ENCODE assay signal across 8 cellular contexts in the genomic region with DNA sequence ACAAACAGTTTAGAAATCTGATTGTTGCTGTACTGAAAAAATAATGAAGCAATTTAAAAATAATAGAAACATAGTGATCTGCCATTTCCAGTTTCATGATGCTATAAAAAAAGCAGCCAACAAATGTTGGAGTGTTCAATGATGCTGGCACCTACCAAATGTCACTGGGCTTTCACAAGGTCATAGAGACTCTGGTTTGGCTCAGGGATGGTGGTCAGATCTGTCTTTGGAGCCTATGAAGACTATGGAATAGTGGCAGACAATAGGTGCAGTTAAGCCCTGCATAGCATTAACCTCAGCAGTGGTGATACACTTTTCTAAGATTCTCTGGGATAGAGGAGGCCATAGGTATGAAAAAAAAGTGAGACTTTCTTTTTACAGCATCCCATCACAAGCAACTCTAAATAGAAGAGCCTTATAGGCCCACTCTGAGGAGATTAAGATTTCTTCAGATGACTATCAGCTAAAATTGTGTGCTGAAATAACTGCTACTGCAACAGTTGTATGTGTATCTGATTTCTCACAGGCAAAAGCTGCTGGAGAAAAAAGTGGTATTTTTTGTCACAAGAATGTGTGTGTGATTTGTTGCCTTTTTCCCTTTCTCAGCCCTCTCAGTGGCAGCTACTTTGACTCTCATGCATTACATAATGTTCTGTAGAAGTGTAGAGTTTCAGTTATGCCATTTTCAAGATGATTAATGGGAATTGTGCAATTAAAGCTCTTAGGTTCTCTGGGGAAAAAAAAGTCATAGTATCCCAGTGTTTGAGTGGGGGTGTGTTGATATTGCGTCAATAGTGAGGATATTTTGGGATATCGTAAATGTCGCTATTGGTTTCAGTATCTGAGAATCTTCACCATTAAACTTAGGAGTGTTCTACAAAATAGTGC.
A peak's percentile ranks its signal among the peaks of the same experiment; 100 is the strongest.
DNase-seq lines count a peak whose midpoint lies in the region; ATAC-seq and TF ChIP-seq lines count a peak whose summit lies in the region.

No MANE protein-coding gene starts in this region.

- peak overlapping the region; percentile 43 for H3K4me3 ChIP-seq in epithelial cell of esophagus (ENCODE audit: low read length)
- H3K4me3 ChIP-seq in prostate gland: no peak overlapping the region

- H3K27me3 ChIP-seq in prostate gland (replicated peaks; ENCODE audit: insufficient read depth): no peaks in the 10 kb centered on the region

- 46% methylated on average over 3 of the region's 3 CpGs for WGBS in prostate gland

- H3K27ac ChIP-seq in prostate gland: peak overlapping the region; percentile 52 to 55

- no peak for ATAC-seq in HG03159 (IDR thresholded peaks at IDR 0.05; ENCODE audit: unreplicated experiment)

- no peaks in the 10 kb centered on the region for H3K9me3 ChIP-seq in prostate gland

- TF ChIP-seq CTCF in epithelial cell of esophagus (IDR thresholded peaks at IDR 0.05; ENCODE audit: insufficient read depth, low read depth, low read length, missing control alignments) (no peak), prostate gland (IDR thresholded peaks at IDR 0.05) (no peak)

- H3K4me1 ChIP-seq in prostate gland (replicated peaks): peaks cover 4% of the 10 kb centered on the region

- intact Hi-C loops in prostate gland (cut with DNase I): loop anchor here (2.0 kb wide), 1 partner anchor 137 kb away; the partner anchor contains the start of gene MBNL1
- intact Hi-C loops in posterior vena cava (cut with DNase I): no loop called here

- no peaks in the 10 kb centered on the region for H3K36me3 ChIP-seq in prostate gland

- no peak for TF ChIP-seq POLR2A in prostate gland (IDR thresholded peaks at IDR 0.05)

- DNase-seq in ELR (ENCODE audit: low read depth) (peak; percentile 80), NCI-H524 treated with DMSO at 0.1 percent for 48 hours (lab: John Stamatoyannopoulos, UW) (peak; percentile 18), epithelial cell of esophagus (ENCODE audit: low read depth) (peak; percentile 87), prostate gland (ENCODE audit: low spot score) (no peak), posterior vena cava (ENCODE audit: low spot score) (no peak), pons (ENCODE audit: low spot score) (no peak), DMS53 treated with DMSO at 0.1 percent for 48 hours (lab: John Stamatoyannopoulos, UW; ENCODE audit: unreplicated experiment) (no peak)

Comparison
In these comparisons a context has a peak if more than half of its experiments do, and no peak if none do; other contexts are left out.
1. DNase-seq: peak in ELR (single experiment), NCI-H524 treated with DMSO at 0.1 percent for 48 hours (single experiment) and epithelial cell of esophagus (single experiment); none in prostate gland (single experiment), posterior vena cava (single experiment), pons (single experiment) and DMS53 treated with DMSO at 0.1 percent for 48 hours (single experiment).